Comparison of ENCODE assay signal across 8 cellular contexts in genomic region chr9:114484854-114485443, GRCh38. TPM values are rescaled to one million over a fixed set of nuclear protein-coding genes. Genes with fewer than 3 reads are reported as not detected.
DNase-seq lines count a peak whose midpoint lies in the region; ATAC-seq and TF ChIP-seq lines count a peak whose summit lies in the region.

No MANE protein-coding gene starts in this region.

- H4K20me1 ChIP-seq in OCI-LY3 (ENCODE audit: insufficient read depth, low read length): no peaks in the 10 kb centered on the region

- peaks cover 23% of the 10 kb centered on the region for H3K4me1 ChIP-seq in CD4-positive, CD25-positive, alpha-beta regulatory T cell (ENCODE audit: control insufficient read depth, insufficient read depth, low read length, poor library complexity, severe bottlenecking)
- peaks cover 62% of the 10 kb centered on the region for H3K4me1 ChIP-seq in OCI-LY3 (ENCODE audit: low read length)

- H3K4me2 ChIP-seq in OCI-LY3 (ENCODE audit: low read length): peak overlapping the region; percentile 77

- peak overlapping the region in 2 of 3 donors; percentile 50 to 72 for H3K27ac Mint-ChIP-seq in CD4-positive, CD25-positive, alpha-beta regulatory T cell
- H3K27ac Mint-ChIP-seq in nephron progenitor cell: no peak overlapping the region

- no peaks in the 10 kb centered on the region for H3K9me3 ChIP-seq in CD4-positive, CD25-positive, alpha-beta regulatory T cell (ENCODE audit: control insufficient read depth in 2 of 2, low read length in 2 of 2)
- H3K9me3 ChIP-seq in OCI-LY3 (ENCODE audit: insufficient read depth, low read length): no peaks in the 10 kb centered on the region

- no peaks in the 10 kb centered on the region for H3K27me3 ChIP-seq in CD4-positive, CD25-positive, alpha-beta regulatory T cell (ENCODE audit: control insufficient read depth, insufficient read depth, low read length)
- H3K27me3 ChIP-seq in OCI-LY3 (ENCODE audit: low read depth, low read length): no peaks in the 10 kb centered on the region

- peaks cover 46% of the 10 kb centered on the region for H3K79me2 ChIP-seq in OCI-LY3 (ENCODE audit: low read length)

- H3K36me3 ChIP-seq in CD4-positive, CD25-positive, alpha-beta regulatory T cell (ENCODE audit: control insufficient read depth, insufficient read depth, low read length): no peaks in the 10 kb centered on the region
- peaks cover 7% of the 10 kb centered on the region for H3K36me3 ChIP-seq in OCI-LY3 (replicated peaks; ENCODE audit: low read depth, low read length)

- peak overlapping the region; percentile 3 to 67 (median 12) for H3K4me3 Mint-ChIP-seq in CD4-positive, CD25-positive, alpha-beta regulatory T cell
- no peak overlapping the region for H3K4me3 Mint-ChIP-seq in nephron progenitor cell

- H3K27me3 Mint-ChIP-seq in CD4-positive, CD25-positive, alpha-beta regulatory T cell: no peaks in the 10 kb centered on the region
- H3K27me3 Mint-ChIP-seq in nephron progenitor cell (ENCODE audit: low read depth, poor library complexity): peaks cover 11% of the 10 kb centered on the region

- DNase-seq in CD4-positive, CD25-positive, alpha-beta regulatory T cell: peak in 2 of 3 donors; percentile 21 to 88
- peak; percentile 24 for DNase-seq in activated effector memory CD4-positive, alpha-beta T cell treated with Interleukin-2 at 50 U/mL for 16 hours
- peak; percentile 28 for DNase-seq in stimulated activated CD4-positive, alpha-beta T cell treated with anti-CD3 and anti-CD28 coated beads, Interleukin-12 subunit alpha, Interleukin-12 subunit beta, amount 100 ng/mL, for 4 hours
- no peak for DNase-seq in nephron progenitor cell
- DNase-seq in NCI-H1436 (lab: John Stamatoyannopoulos, UW): no peak
- DNase-seq in NK-92 (lab: John Stamatoyannopoulos, UW; ENCODE audit: unreplicated experiment): no peak

- H3K27ac ChIP-seq in CD4-positive, CD25-positive, alpha-beta regulatory T cell (ENCODE audit: insufficient read depth, low read length, poor library complexity, severe bottlenecking): peak overlapping the region; percentile 11
- peak overlapping the region; percentile 88 for H3K27ac ChIP-seq in OCI-LY3 (ENCODE audit: low read length)

- no peak for TF ChIP-seq CTCF in OCI-LY3 (IDR thresholded peaks at IDR 0.05; ENCODE audit: low read depth, low read length)
- no peak for TF ChIP-seq CTCF in nephron progenitor cell (IDR thresholded peaks at IDR 0.05)

- no peaks in the 10 kb centered on the region for H3K9me3 Mint-ChIP-seq in CD4-positive, CD25-positive, alpha-beta regulatory T cell
- no peaks in the 10 kb centered on the region for H3K9me3 Mint-ChIP-seq in nephron progenitor cell

- peak; percentile 81 for ATAC-seq in CD4-positive, CD25-positive, alpha-beta regulatory T cell (ENCODE audit: low read depth in 2 of 2)
- peak; percentile 52 for ATAC-seq in GM21786 (IDR thresholded peaks at IDR 0.05; ENCODE audit: unreplicated experiment)

- no peaks in the 10 kb centered on the region for H3K36me3 Mint-ChIP-seq in CD4-positive, CD25-positive, alpha-beta regulatory T cell
- H3K36me3 Mint-ChIP-seq in nephron progenitor cell (ENCODE audit: low read depth): no peaks in the 10 kb centered on the region

- H3K4me3 ChIP-seq in CD4-positive, CD25-positive, alpha-beta regulatory T cell (ENCODE audit: low read depth, low read length): peak overlapping the region; percentile 41
- H3K4me3 ChIP-seq in OCI-LY3 (ENCODE audit: low read length): peak overlapping the region; percentile 47

- H3K4me1 Mint-ChIP-seq in CD4-positive, CD25-positive, alpha-beta regulatory T cell: peaks cover 18 to 48% (median 35%) of the 10 kb centered on the region in 4 donors
- peaks cover 47% of the 10 kb centered on the region for H3K4me1 Mint-ChIP-seq in nephron progenitor cell

- peak overlapping the region; percentile 30 for H2AFZ ChIP-seq in OCI-LY3 (ENCODE audit: low read depth, low read length)

- peak overlapping the region; percentile 45; the same call in 1 of the 2 replicates for H3K9ac ChIP-seq in OCI-LY3 (ENCODE audit: low read length)

RNA-seq across cellular contexts. Expression of gene WHRN, which starts 20.3 kb away (rescaled TPM):
- total RNA-seq in CD4-positive, CD25-positive, alpha-beta regulatory T cell: 24.2 TPM
- polyA plus RNA-seq in CD4-positive, CD25-positive, alpha-beta regulatory T cell: 1 to 10 TPM in 3 of 4 donors, under 1 TPM in 1; 1.00 to 1.5 (median 1.4) TPM

Comparison
In these comparisons a context has a peak if more than half of its experiments do, and no peak if none do; other contexts are left out.
1. DNase-seq: peak in CD4-positive, CD25-positive, alpha-beta regulatory T cell (2 of 3), activated effector memory CD4-positive, alpha-beta T cell treated with Interleukin-2 at 50 U/mL for 16 hours (single experiment) and stimulated activated CD4-positive, alpha-beta T cell treated with anti-CD3 and anti-CD28 coated beads, Interleukin-12 subunit alpha, Interleukin-12 subunit beta, amount 100 ng/mL, for 4 hours (single experiment); none in nephron progenitor cell (single experiment), NCI-H1436 (single experiment) and NK-92 (single experiment).